Comparison of ENCODE assay signal across 1 cellular context in genomic region chr9:36290996-36291395, GRCh38.
TF ChIP-seq lines count a peak whose summit lies in the region.

No MANE protein-coding gene starts in this region.

TF ChIP-seq in K562, 482 proteins besides CTCF, POLR2A, EP300 and RAD21:
- no peak for TF ChIP-seq CXXC5 (CRISPR knock-in tag; IDR thresholded peaks at IDR 0.05)
- TF ChIP-seq MCM3 (IDR thresholded peaks at IDR 0.05), result no peak
- peak; percentile 96 for TF ChIP-seq ZNF512 (tag; IDR thresholded peaks at IDR 0.05)
- TF ChIP-seq ZNF316 (IDR thresholded peaks at IDR 0.05), result no peak
- no peak for TF ChIP-seq ZNF354B (CRISPR knock-in tag; IDR thresholded peaks at IDR 0.05)
- no peak for TF ChIP-seq DNMT1 (IDR thresholded peaks at IDR 0.05)
